13 cellular contexts compared by ENCODE assay signal in genomic region chr6:636488-636887, GRCh38. TPM values are rescaled to one million over a fixed set of nuclear protein-coding genes. Genes with fewer than 3 reads are reported as not detected.
DNase-seq lines count a peak whose midpoint lies in the region; ATAC-seq and TF ChIP-seq lines count a peak whose summit lies in the region.
"Had no signal": no experiment of that assay in that cellular context is flagged by ENCODE, and none has a peak within 500 bp of the region (broad histone marks: within the 10 kb centered on the region; RNA-seq: fewer than 3 reads in every experiment).

No MANE protein-coding gene starts in this region.

- no peak overlapping the region for H3K4me2 ChIP-seq in PC-3 (ENCODE audit: low read length)

- H3K27ac ChIP-seq in PC-3 (ENCODE audit: low read length), result no peak overlapping the region
- no peak overlapping the region for H3K27ac ChIP-seq in gastroesophageal sphincter

- DNase-seq in GM10248 (ENCODE audit: extremely low spot score), result peak; percentile 66
- no peak for DNase-seq in NOMO-1 treated with dmso at 0.1 percent for 144 hours (lab: John Stamatoyannopoulos, UW; ENCODE audit: unreplicated experiment)
- no peak for DNase-seq in PC-3
- no peak for DNase-seq in NCI-H1436 treated with DMSO at 0.1 percent for 48 hours (lab: John Stamatoyannopoulos, UW)
- DNase-seq: AML-193, DMS 273 treated with DMSO at 0.1 percent for 48 hours, HFFc6, right cardiac atrium, Right ventricle myocardium superior had no signal

- CTCF ChIA-PET in GM10248 (lab: Yijun Ruan, JAX) (interaction anchor here (1.0 to 1.1 kb wide), 3 partner anchors 24 to 53 kb away, joined by 3 to 6 read pairs (median 4); no protein-coding TSS in a partner anchor), PC-3 (lab: Charles Lee) (no interaction called here)

- H3K27me3 ChIP-seq in PC-3 (ENCODE audit: low read length), result no peaks in the 10 kb centered on the region
- H3K27me3 ChIP-seq in gastroesophageal sphincter, result no peaks in the 10 kb centered on the region

- H3K9me3 ChIP-seq in PC-3 (ENCODE audit: low read length) (no peaks in the 10 kb centered on the region), gastroesophageal sphincter (no peaks in the 10 kb centered on the region)

- WGBS in gastroesophageal sphincter (ENCODE audit: low coverage in 1 of 2), 2 donors, result 52 to 63% methylated on average over 4 to 5 of the region's 5 CpGs

- ATAC-seq in GM18505 (IDR thresholded peaks at IDR 0.05; ENCODE audit: unreplicated experiment), result peak; percentile 69
- peak; percentile 78 for ATAC-seq in GM21825 (IDR thresholded peaks at IDR 0.05; ENCODE audit: unreplicated experiment)
- ATAC-seq in HG03439 (IDR thresholded peaks at IDR 0.05; ENCODE audit: unreplicated experiment), result peak; percentile 74
- no peak for ATAC-seq in PC-3
- no peak for ATAC-seq in gastroesophageal sphincter
- ATAC-seq: right cardiac atrium had no signal

- TF ChIP-seq POLR2A in GM18505 (IDR thresholded peaks at IDR 0.05; ENCODE audit: borderline replicate concordance, extremely low read depth, insufficient read depth, insufficient read length) (no peak), gastroesophageal sphincter (IDR thresholded peaks at IDR 0.05) (no peak)

- TF ChIP-seq CTCF in GM10248 (IDR thresholded peaks at IDR 0.05; ENCODE audit: control extremely low read depth, extremely low read depth, low read depth, missing control alignments) (no peak), PC-3 (conservative IDR thresholded peaks at IDR 0.05; ENCODE audit: low read depth, low read length) (no peak), gastroesophageal sphincter (IDR thresholded peaks at IDR 0.05) (no peak)

- no peaks in the 10 kb centered on the region for H3K9me2 ChIP-seq in PC-3 (replicated peaks; ENCODE audit: low read length)

- intact Hi-C loops in PC-3 (cut with micrococcal nuclease), result no loop called here

- peaks cover 8% of the 10 kb centered on the region for H3K36me3 ChIP-seq in PC-3 (ENCODE audit: low read depth, low read length)
- peaks cover 0 to 33% of the 10 kb centered on the region in 2 donors for H3K36me3 ChIP-seq in gastroesophageal sphincter

- no peak overlapping the region for H2AFZ ChIP-seq in PC-3 (ENCODE audit: low read length)

- H3F3A ChIP-seq in PC-3 (ENCODE audit: low read length, unreplicated experiment), result no peaks in the 10 kb centered on the region

- no TSS peak for BruUV-seq in PC-3 (replicated peaks; lab: Mats Ljungman, UMichigan)

- POLR2A ChIA-PET in GM10248 (lab: Yijun Ruan, JAX), result no interaction called here
- POLR2A ChIA-PET in PC-3 (lab: Charles Lee; ENCODE audit: unreplicated experiment), result no interaction called here

- no peak overlapping the region for H3K9ac ChIP-seq in PC-3 (ENCODE audit: low read length)

- no peak overlapping the region for H3K4me3 ChIP-seq in PC-3 (ENCODE audit: low read length)
- no peak overlapping the region for H3K4me3 ChIP-seq in gastroesophageal sphincter

- no peaks in the 10 kb centered on the region for H3K4me1 ChIP-seq in PC-3 (ENCODE audit: insufficient read depth, low read length)
- H3K4me1 ChIP-seq in gastroesophageal sphincter, result no peaks in the 10 kb centered on the region

- peaks cover under 1% of the 10 kb centered on the region; the same call in 1 of the 2 replicates for H3K79me2 ChIP-seq in PC-3 (ENCODE audit: low read length)

- no peak for TF ChIP-seq EP300 in gastroesophageal sphincter (IDR thresholded peaks at IDR 0.05)

- H4K20me1 ChIP-seq in PC-3 (ENCODE audit: low read length), result no peaks in the 10 kb centered on the region

RNA-seq across cellular contexts. Expression of gene HUS1B, which starts 20.4 kb away (rescaled TPM):
- total RNA-seq in PC-3 (2014; rRNA removed), result 3.1 and 4.2 TPM in 2 replicates
- total RNA-seq in gastroesophageal sphincter, result 1 to 10 TPM in 2 of 4 donors, under 1 TPM in 1, not detected in 1; 0.77 to 2.3 (median 2.0) TPM
- total RNA-seq: Right ventricle myocardium superior had no signal

RNA-seq across cellular contexts. Expression of gene EXOC2, which starts 56.5 kb away (rescaled TPM):
- total RNA-seq in PC-3 (2014; rRNA removed) (24.8 and 27.7 TPM in 2 replicates), gastroesophageal sphincter (10 to 100 TPM; 17.8 to 39.2 (median 25.8) TPM)

Comparison
In these comparisons a context has a peak if more than half of its experiments do, and no peak if none do; other contexts are left out.
1. ATAC-seq: peak in GM18505 (single experiment), GM21825 (single experiment) and HG03439 (single experiment); none in PC-3 (single experiment) and gastroesophageal sphincter (single experiment).